Comparison of ENCODE assay signal across 21 cellular contexts in the genomic region with DNA sequence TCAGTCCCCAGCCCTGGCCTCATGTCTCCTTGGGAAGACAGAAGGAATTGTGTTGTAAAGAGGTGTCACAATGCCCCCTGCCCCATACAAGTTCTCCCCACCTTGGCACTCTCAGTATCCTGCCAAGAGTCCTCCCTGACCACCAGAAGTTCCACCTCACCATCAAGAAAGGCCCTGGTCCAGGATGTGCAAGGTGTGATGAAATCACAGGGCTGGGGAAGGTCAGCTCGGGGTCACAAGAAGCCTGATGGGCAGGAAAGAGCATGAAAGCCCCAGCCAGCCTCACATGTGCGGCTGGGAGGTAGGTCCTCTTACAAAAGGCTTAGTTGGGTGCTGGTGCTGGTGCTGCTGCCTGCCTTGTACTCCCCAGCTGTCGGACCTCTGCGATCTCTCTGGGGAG. TPM values are rescaled to one million over a fixed set of nuclear protein-coding genes. Genes with fewer than 3 reads are reported as not detected.
DNase-seq lines count a peak whose midpoint lies in the region; ATAC-seq, FAIRE-seq and TF ChIP-seq lines count a peak whose summit lies in the region.
"Had no signal": no experiment of that assay in that cellular context is flagged by ENCODE, and none has a peak within 500 bp of the region (broad histone marks: within the 10 kb centered on the region; RNA-seq: fewer than 3 reads in every experiment).

No MANE protein-coding gene starts in this region.

- H3K56ac ChIP-seq in H9 (ENCODE audit: insufficient read length, low read depth, low read length) = no peak overlapping the region
- H3K56ac ChIP-seq in H1 (replicated peaks; ENCODE audit: insufficient read length, low read depth, low read length) = no peak overlapping the region

- DNase-seq in H9 (no peak), SKM-1 treated with dmso at 0.1 percent for 144 hours (lab: John Stamatoyannopoulos, UW; ENCODE audit: unreplicated experiment) (peak; percentile 26), H1 (ENCODE audit: low read depth in 1 of 2, low spot score in 2 of 2) (no peak), neuronal stem cell (ENCODE audit: low spot score) (no peak), natural killer cell (no peak), mesothelial cell of epicardium (ENCODE audit: low spot score in 2 of 2, unreplicated experiment in 2 of 2) (no peak), anterior cingulate cortex (lab: John Stamatoyannopoulos, UW) (no peak)
- DNase-seq: ACHN; BE2C; CD4-positive, CD25-positive, alpha-beta regulatory T cell; CD8-positive, alpha-beta memory T cell; COR-L47; DMS53; GDM1; H7 had no signal

- no peak overlapping the region for H3K4me3 ChIP-seq in H1 (ENCODE audit: extremely low read depth in 1 of 4, insufficient read depth in 2 of 4, low read depth in 3 of 4, low read length in 4 of 4)
- no peak overlapping the region for H3K4me3 ChIP-seq in neuronal stem cell (ENCODE audit: low read length in 2 of 2)
- H3K4me3 ChIP-seq: GM23338 had no signal

- H3K79me2 ChIP-seq in H9 (ENCODE audit: insufficient read depth, low read length) (no peaks in the 10 kb centered on the region), H1 (ENCODE audit: control insufficient read depth in 1 of 2, insufficient read depth in 2 of 2, low read length in 2 of 2) (no peaks in the 10 kb centered on the region)

- H3K4me3 Mint-ChIP-seq in H9 (no peak overlapping the region), natural killer cell (no peak overlapping the region), mesothelial cell of epicardium (no peak overlapping the region)
- H3K4me3 Mint-ChIP-seq: CD4-positive, CD25-positive, alpha-beta regulatory T cell; CD8-positive, alpha-beta memory T cell; GM23338; IgD-negative memory B cell had no signal

- H3K23ac ChIP-seq in H9 (ENCODE audit: insufficient read length, low read depth, low read length) (peak overlapping the region; percentile 60), H1 (ENCODE audit: insufficient read length) (no peak overlapping the region), neuronal stem cell (ENCODE audit: low read depth, low read length, poor library complexity) (no peak overlapping the region)

- H3K23me2 ChIP-seq in H9 (ENCODE audit: insufficient read length, low read depth, low read length, poor library complexity, severe bottlenecking) = no peaks in the 10 kb centered on the region
- no peaks in the 10 kb centered on the region for H3K23me2 ChIP-seq in H1 (ENCODE audit: low read depth, low read length)

- H4K20me1 ChIP-seq in H9 (ENCODE audit: control insufficient read depth, insufficient read depth, insufficient read length) = no peaks in the 10 kb centered on the region
- no peaks in the 10 kb centered on the region for H4K20me1 ChIP-seq in H1 (replicated peaks in 1 of 2; ENCODE audit: control insufficient read depth in 1 of 2, insufficient read depth in 2 of 2, low read length in 2 of 2)

- no CpG with 5 or more reads among the region's 4 CpGs for WGBS in H9 (ENCODE audit: extremely low coverage, insufficient read length, low lambda C conversion rate)
- 94% methylated on average over 4 of the region's 4 CpGs; no CpG with 5 or more reads in 1 of the 2 experiments for WGBS in H1 (ENCODE audit: extremely low coverage in 1 of 2, insufficient coverage in 1 of 2, insufficient read length in 1 of 2, insufficient replicate concordance in 2 of 2, low coverage in 1 of 2, low lambda C conversion rate in 2 of 2, missing lambda C conversion rate in 1 of 2), 2 experiments
- no CpG with 5 or more reads among the region's 4 CpGs for WGBS in neuronal stem cell (ENCODE audit: extremely low coverage in 2 of 2, insufficient read length in 2 of 2, insufficient replicate concordance in 1 of 2), 2 donors

- H3K27ac Mint-ChIP-seq in H9 (no peak overlapping the region), natural killer cell (no peak overlapping the region), mesothelial cell of epicardium (no peak overlapping the region)
- H3K27ac Mint-ChIP-seq: CD4-positive, CD25-positive, alpha-beta regulatory T cell; GM23338; IgD-negative memory B cell had no signal

- H3K36me3 Mint-ChIP-seq in H9 (ENCODE audit: insufficient read depth in 1 of 3, low read depth in 3 of 3) = no peaks in the 10 kb centered on the region
- H3K36me3 Mint-ChIP-seq in natural killer cell = no peaks in the 10 kb centered on the region
- no peaks in the 10 kb centered on the region for H3K36me3 Mint-ChIP-seq in mesothelial cell of epicardium
- H3K36me3 Mint-ChIP-seq: CD4-positive, CD25-positive, alpha-beta regulatory T cell; CD8-positive, alpha-beta memory T cell; IgD-negative memory B cell had no signal

- H3K4me1 ChIP-seq in H9 (ENCODE audit: insufficient read depth, low read length) (no peaks in the 10 kb centered on the region; the same call in 1 of the 2 replicates), H1 (replicated peaks in 1 of 4; ENCODE audit: control insufficient read depth in 3 of 4, insufficient read depth in 4 of 4, low read length in 3 of 4) (peaks cover 1 to 11% (median 6%) of the 10 kb centered on the region in 4 experiments; a peak in 5 of 7 replicates), neuronal stem cell (ENCODE audit: control insufficient read depth in 2 of 2, insufficient read depth in 1 of 2, low read depth in 1 of 2, low read length in 2 of 2) (peaks cover 0 to 15% of the 10 kb centered on the region in 2 donors)
- H3K4me1 ChIP-seq: BE2C had no signal

- no peak for ATAC-seq in natural killer cell
- ATAC-seq: GM23338 had no signal

- no peak overlapping the region for H3K4ac ChIP-seq in H9 (ENCODE audit: low read depth, low read length)
- H3K4ac ChIP-seq in H1 (replicated peaks; ENCODE audit: insufficient read length, low read depth, low read length) = no peak overlapping the region
- no peak overlapping the region for H3K4ac ChIP-seq in neuronal stem cell (ENCODE audit: low read length)

- H2BK20ac ChIP-seq in H9 (ENCODE audit: low read depth, low read length, poor library complexity, severe bottlenecking) (no peak overlapping the region), H1 (ENCODE audit: low read length) (no peak overlapping the region; the same call in 1 of the 2 replicates)

- no peak overlapping the region for H3K14ac ChIP-seq in H9 (ENCODE audit: insufficient read depth, low read length)
- no peak overlapping the region for H3K14ac ChIP-seq in H1 (ENCODE audit: insufficient read length)
- no peak overlapping the region for H3K14ac ChIP-seq in neuronal stem cell (ENCODE audit: low read length)

- CTCF ChIA-PET in H1 (lab: Charles Lee; ENCODE audit: partially characterized antibody) = interaction anchor here (0.8 to 4.2 kb wide), 9 partner anchors 9 to 70 kb away, joined by 4 to 14 read pairs (median 10); a partner anchor contains a TSS

- H4K5ac ChIP-seq in H9 (ENCODE audit: insufficient read length, low read depth, low read length) = no peak overlapping the region
- H4K5ac ChIP-seq in H1 (ENCODE audit: insufficient read length, low read depth, low read length) = no peak overlapping the region

- H3K4me2 ChIP-seq in H9 (ENCODE audit: insufficient read depth, insufficient read length, low read length) (no peak overlapping the region), H1 (ENCODE audit: insufficient read depth in 1 of 2, low read depth in 2 of 2, low read length in 2 of 2) (no peak overlapping the region), neuronal stem cell (ENCODE audit: insufficient read depth, low read length, poor library complexity, severe bottlenecking) (no peak overlapping the region)
- H3K4me2 ChIP-seq: GM23338 had no signal

- H2BK12ac ChIP-seq in H9 (ENCODE audit: insufficient read length, low read depth, low read length) (no peak overlapping the region), H1 (ENCODE audit: low read depth, low read length) (no peak overlapping the region; the same call in 1 of the 2 replicates), neuronal stem cell (ENCODE audit: low read length) (peak overlapping the region; percentile 4)

- no peak overlapping the region for H3K9ac ChIP-seq in H9 (ENCODE audit: extremely low read depth, insufficient read length, low read length)
- no peak overlapping the region for H3K9ac ChIP-seq in H1 (replicated peaks in 1 of 4; ENCODE audit: extremely low read depth in 1 of 4, low read depth in 3 of 4, low read length in 3 of 4)
- H3K9ac ChIP-seq in neuronal stem cell (ENCODE audit: low read depth, low read length, poor library complexity) = no peak overlapping the region

- H3K18ac ChIP-seq in H9 (ENCODE audit: insufficient read length, low read depth, low read length) (no peak overlapping the region), H1 (ENCODE audit: extremely low read depth, low read length) (no peak overlapping the region), neuronal stem cell (ENCODE audit: low read length) (peak overlapping the region; percentile 15)

- no peak for TF ChIP-seq EP300 in H1 (IDR thresholded peaks at IDR 0.05; ENCODE audit: borderline replicate concordance in 1 of 2, low read depth in 2 of 2, low read length in 2 of 2)

- no peak overlapping the region for H2BK15ac ChIP-seq in H9 (ENCODE audit: low read depth, low read length)
- no peak overlapping the region; the same call in 1 of the 2 replicates for H2BK15ac ChIP-seq in H1 (ENCODE audit: low read length)
- no peak overlapping the region for H2BK15ac ChIP-seq in neuronal stem cell (ENCODE audit: low read length)

- H3K9me3 Mint-ChIP-seq in H9 (no peaks in the 10 kb centered on the region), natural killer cell (no peaks in the 10 kb centered on the region), mesothelial cell of epicardium (no peaks in the 10 kb centered on the region)
- H3K9me3 Mint-ChIP-seq: CD4-positive, CD25-positive, alpha-beta regulatory T cell; CD8-positive, alpha-beta memory T cell; GM23338; IgD-negative memory B cell had no signal

- H3K27me3 ChIP-seq in H9 (ENCODE audit: insufficient read depth, low read length) (no peaks in the 10 kb centered on the region; the same call in 1 of the 2 replicates), H1 (replicated peaks in 1 of 4; ENCODE audit: control insufficient read depth in 3 of 4, extremely low read depth in 1 of 4, insufficient read depth in 3 of 4, low read length in 3 of 4) (peaks cover 0 to 3% (median 0%) of the 10 kb centered on the region in 4 experiments; a peak in 3 of 7 replicates), neuronal stem cell (ENCODE audit: control insufficient read depth in 3 of 3, insufficient read depth in 3 of 3, low read depth in 1 of 3, low read length in 3 of 3) (peaks cover 0 to 35% (median 2%) of the 10 kb centered on the region in 3 experiments)
- H3K27me3 ChIP-seq: BE2C had no signal

- H3K9me3 ChIP-seq in H9 (ENCODE audit: control insufficient read depth, low read depth, low read length) (no peaks in the 10 kb centered on the region), H1 (ENCODE audit: insufficient read depth in 2 of 2, low read depth in 1 of 2, low read length in 1 of 2) (no peaks in the 10 kb centered on the region), neuronal stem cell (replicated peaks in 1 of 2; ENCODE audit: control insufficient read depth in 2 of 2, insufficient read depth in 1 of 2, low read depth in 1 of 2, low read length in 2 of 2) (no peaks in the 10 kb centered on the region)
- H3K9me3 ChIP-seq: BE2C had no signal

- H2BK5ac ChIP-seq in H9 (ENCODE audit: insufficient read length, low read length) = no peak overlapping the region
- H2BK5ac ChIP-seq in H1 (ENCODE audit: low read depth, low read length) = no peak overlapping the region
- no peak overlapping the region for H2BK5ac ChIP-seq in neuronal stem cell (ENCODE audit: low read length)

- intact Hi-C loops in natural killer cell (cut with micrococcal nuclease) = no loop called here

- H3K4me1 Mint-ChIP-seq in H9 (peaks cover 19 to 34% of the 10 kb centered on the region in 2 experiments), natural killer cell (no peaks in the 10 kb centered on the region), mesothelial cell of epicardium (peaks cover 4% of the 10 kb centered on the region)
- H3K4me1 Mint-ChIP-seq: CD8-positive, alpha-beta memory T cell; IgD-negative memory B cell had no signal

- no peak overlapping the region for H4K8ac ChIP-seq in H9 (replicated peaks; ENCODE audit: insufficient read length, low read depth, low read length)
- no peak overlapping the region for H4K8ac ChIP-seq in H1 (ENCODE audit: extremely low read depth, insufficient read depth, low read length)
- no peak overlapping the region for H4K8ac ChIP-seq in neuronal stem cell (ENCODE audit: low read depth, low read length)

- no peak for TF ChIP-seq POLR2A in H1 (IDR thresholded peaks at IDR 0.05; ENCODE audit: control extremely low read depth in 1 of 2, low read depth in 2 of 2, low read length in 2 of 2)

- H2AK5ac ChIP-seq in H9 (ENCODE audit: insufficient read length, low read length) (no peak overlapping the region), H1 (ENCODE audit: low read depth, low read length) (peak overlapping the region; percentile 18), neuronal stem cell (ENCODE audit: low read depth, low read length) (peak overlapping the region; percentile 27)

- H2BK120ac ChIP-seq in H9 (ENCODE audit: low read depth, low read length, poor library complexity, severe bottlenecking) (no peak overlapping the region), H1 (replicated peaks; ENCODE audit: low read depth, low read length) (no peak overlapping the region), neuronal stem cell (ENCODE audit: low read depth, low read length) (peak overlapping the region; percentile 6)

- no peak overlapping the region for H4K91ac ChIP-seq in H9 (ENCODE audit: insufficient read length, low read depth, low read length)
- no peak overlapping the region for H4K91ac ChIP-seq in H1 (replicated peaks; ENCODE audit: insufficient read length, low read length)
- no peak overlapping the region for H4K91ac ChIP-seq in neuronal stem cell (ENCODE audit: low read depth, low read length, poor library complexity)

- TF ChIP-seq CTCF in H9 (conservative IDR thresholded peaks at IDR 0.05) (no peak), H1 (IDR thresholded peaks at IDR 0.05; ENCODE audit: control extremely low read depth in 1 of 3, insufficient read depth in 1 of 3, low read depth in 1 of 3, low read length in 3 of 3) (no peak), natural killer cell (IDR thresholded peaks at IDR 0.05) (no peak), mesothelial cell of epicardium (IDR thresholded peaks at IDR 0.05; ENCODE audit: unreplicated experiment) (no peak)

- no peak overlapping the region for H3T11ph ChIP-seq in H9 (ENCODE audit: low read length)

- POLR2A ChIA-PET in H1 (lab: Charles Lee; ENCODE audit: partially characterized antibody) = interaction anchor here (0.6 to 2.1 kb wide), 5 partner anchors 8 to 190 kb away, joined by 3 to 10 read pairs (median 4); no protein-coding TSS in a partner anchor

- no peak for FAIRE-seq in H1 (lab: Jason Lieb, UNC)
- FAIRE-seq: A204.1, GM12892, GM18507, HTR-8/SVneo had no signal

- H3K27me3 Mint-ChIP-seq in H9 (ENCODE audit: low read depth) (peaks cover 22% of the 10 kb centered on the region), natural killer cell (ENCODE audit: low read depth in 2 of 2) (peaks cover 2 to 6% of the 10 kb centered on the region in 2 donors), mesothelial cell of epicardium (ENCODE audit: low read depth) (no peaks in the 10 kb centered on the region)

- no peak overlapping the region for H2AFZ ChIP-seq in H9 (ENCODE audit: low read length)
- H2AFZ ChIP-seq in H1 (ENCODE audit: low read length) = no peak overlapping the region
- H2AFZ ChIP-seq in neuronal stem cell (ENCODE audit: low read length) = no peak overlapping the region
- H2AFZ ChIP-seq: GM23338 had no signal

- H3K36me3 ChIP-seq in H1 (ENCODE audit: control insufficient read depth in 2 of 4, insufficient read depth in 4 of 4, low read length in 3 of 4) (no peaks in the 10 kb centered on the region), neuronal stem cell (replicated peaks in 1 of 2; ENCODE audit: control insufficient read depth in 2 of 2, insufficient read depth in 2 of 2, low read length in 2 of 2) (no peaks in the 10 kb centered on the region)
- H3K36me3 ChIP-seq: BE2C had no signal

- no peak for TF ChIP-seq RAD21 in H1 (IDR thresholded peaks at IDR 0.05 in 1 of 2, conservative IDR thresholded peaks at IDR 0.05 in 1 of 2; ENCODE audit: low read depth in 2 of 2, low read length in 2 of 2)

- H3K79me1 ChIP-seq in H9 (ENCODE audit: insufficient read depth, low read depth, low read length, poor library complexity, severe bottlenecking) (no peaks in the 10 kb centered on the region), H1 (ENCODE audit: low read depth, low read length) (no peaks in the 10 kb centered on the region), neuronal stem cell (ENCODE audit: low read depth, low read length) (no peaks in the 10 kb centered on the region)

- H3K27ac ChIP-seq in H9 (ENCODE audit: insufficient read length, low read depth, low read length) = no peak overlapping the region
- no peak overlapping the region for H3K27ac ChIP-seq in H1 (ENCODE audit: low read depth, low read length)
- H3K27ac ChIP-seq in neuronal stem cell (replicated peaks; ENCODE audit: low read length) = no peak overlapping the region

RNA-seq across cellular contexts. Expression of a gene that starts 12.9 kb away (rescaled TPM):
- total RNA-seq in H9 (2021) (45.1 and 48.4 TPM in 2 replicates), natural killer cell (under 1 TPM; 0.05 to 0.15 (median 0.14) TPM), mesothelial cell of epicardium (22.4 to 23.9 TPM (median 22.5 TPM) in 3 replicates)
- total RNA-seq in H1 (2021; fragmentation: NEBNext Ultra II Directional; extraction: Animal tissue kit (Norgen Biotek cat#: 25700)) = 62.2 and 64.0 TPM in 2 replicates
- 31.5 and 33.8 TPM in 2 replicates for polyA plus RNA-seq in H1 (2011; rRNA removed)
- 19.4 TPM for polyA plus RNA-seq in H1 (2011; cell fraction: cytosol; rRNA removed)
- 20.4 TPM for polyA plus RNA-seq in H1 (2011; cell fraction: nucleus; rRNA removed)
- polyA plus RNA-seq in H1 (2012, experiment 1 of 2) = 43.4 to 53.5 TPM (median 48.5 TPM) in 4 replicates
- polyA plus RNA-seq in H1 (2012, experiment 2 of 2) = 48.0 TPM
- 38.7 TPM for polyA plus RNA-seq in H1 (2013, experiment 1 of 2)
- polyA plus RNA-seq in H1 (2013, experiment 2 of 2) = 37.7 TPM
- polyA minus RNA-seq in H1 (2011; rRNA and poly(A)+ RNA removed) = 7.2 and 7.4 TPM in 2 replicates
- polyA minus RNA-seq in H1 (2011; cell fraction: cytosol; rRNA and poly(A)+ RNA removed) = 24.7 TPM
- 17.3 TPM for polyA minus RNA-seq in H1 (2011; cell fraction: nucleus; rRNA and poly(A)+ RNA removed)
- 0.39 TPM for polyA plus RNA-seq in neuronal stem cell (2013, experiment 1 of 2)
- 0.39 TPM for polyA plus RNA-seq in neuronal stem cell (2013, experiment 2 of 2)
- total RNA-seq: CD4-positive, CD25-positive, alpha-beta regulatory T cell had no signal
- polyA plus RNA-seq: CD8-positive, alpha-beta memory T cell; IgD-negative memory B cell had no signal

RNA-seq across cellular contexts. Expression of a gene that starts 17.9 kb away (rescaled TPM):
- total RNA-seq in H9 (2021) (16.5 and 17.2 TPM in 2 replicates), natural killer cell (not detected), mesothelial cell of epicardium (0.91 to 1.3 TPM (median 0.92 TPM) in 3 replicates)
- 4.6 and 5.2 TPM in 2 replicates for total RNA-seq in H1 (2021; fragmentation: NEBNext Ultra II Directional; extraction: Animal tissue kit (Norgen Biotek cat#: 25700))
- polyA plus RNA-seq in H1 (2011; rRNA removed) = 23.4 and 24.6 TPM in 2 replicates
- 18.1 TPM for polyA plus RNA-seq in H1 (2011; cell fraction: cytosol; rRNA removed)
- polyA plus RNA-seq in H1 (2011; cell fraction: nucleus; rRNA removed) = 11.5 TPM
- 7.1 to 11.5 TPM (median 9.3 TPM) in 4 replicates for polyA plus RNA-seq in H1 (2012, experiment 1 of 2)
- 8.3 TPM for polyA plus RNA-seq in H1 (2012, experiment 2 of 2)
- polyA plus RNA-seq in H1 (2013, experiment 1 of 2) = 3.1 TPM
- 3.5 TPM for polyA plus RNA-seq in H1 (2013, experiment 2 of 2)
- polyA minus RNA-seq in H1 (2011; rRNA and poly(A)+ RNA removed) = 7.7 and 9.4 TPM in 2 replicates
- polyA minus RNA-seq in H1 (2011; cell fraction: cytosol; rRNA and poly(A)+ RNA removed) = 2.9 TPM
- polyA minus RNA-seq in H1 (2011; cell fraction: nucleus; rRNA and poly(A)+ RNA removed) = 6.3 TPM
- 2.2 TPM for polyA plus RNA-seq in neuronal stem cell (2013, experiment 1 of 2)
- polyA plus RNA-seq in neuronal stem cell (2013, experiment 2 of 2) = 2.8 TPM
- total RNA-seq: CD4-positive, CD25-positive, alpha-beta regulatory T cell; CD8-positive, alpha-beta memory T cell had no signal
- polyA plus RNA-seq: CD4-positive, CD25-positive, alpha-beta regulatory T cell; CD8-positive, alpha-beta memory T cell; IgD-negative memory B cell had no signal

RNA-seq across cellular contexts. Expression of a gene that starts 39.5 kb away (rescaled TPM):
- total RNA-seq in H9 (2021) (1.1 and 1.3 TPM in 2 replicates), natural killer cell (1 to 10 TPM; 1.8 to 2.4 (median 2.0) TPM), mesothelial cell of epicardium (2.2 to 2.7 TPM (median 2.6 TPM) in 3 replicates)
- total RNA-seq in H1 (2021; fragmentation: NEBNext Ultra II Directional; extraction: Animal tissue kit (Norgen Biotek cat#: 25700)) = 0.98 and 1.4 TPM in 2 replicates
- polyA plus RNA-seq in H1 (2011; rRNA removed) = 0.53 and 1.4 TPM in 2 replicates
- polyA plus RNA-seq in H1 (2011; cell fraction: cytosol; rRNA removed) = 0.87 TPM
- polyA plus RNA-seq in H1 (2011; cell fraction: nucleus; rRNA removed) = 1.2 TPM
- 1.3 to 2.4 TPM (median 2.3 TPM) in 4 replicates for polyA plus RNA-seq in H1 (2012, experiment 1 of 2)
- not detected for polyA plus RNA-seq in H1 (2012, experiment 2 of 2)
- 0.26 TPM for polyA plus RNA-seq in H1 (2013, experiment 1 of 2)
- 0.26 TPM for polyA plus RNA-seq in H1 (2013, experiment 2 of 2)
- 0.76 and 0.83 TPM in 2 replicates for polyA minus RNA-seq in H1 (2011; rRNA and poly(A)+ RNA removed)
- not detected for polyA minus RNA-seq in H1 (2011; cell fraction: cytosol; rRNA and poly(A)+ RNA removed)
- 0.60 TPM for polyA minus RNA-seq in H1 (2011; cell fraction: nucleus; rRNA and poly(A)+ RNA removed)
- 1.2 TPM for polyA plus RNA-seq in neuronal stem cell (2013, experiment 1 of 2)
- polyA plus RNA-seq in neuronal stem cell (2013, experiment 2 of 2) = 1.3 TPM
- polyA plus RNA-seq: CD8-positive, alpha-beta memory T cell; GM23338 had no signal

Comparison
In these comparisons a context has a peak if more than half of its experiments do, and no peak if none do; other contexts are left out.
1. RNA of a gene that starts 12.9 kb away (total RNA-seq): 62.2 to 64.0 TPM in H1, 45.1 to 48.4 TPM in H9 and 22.4 to 23.9 TPM in mesothelial cell of epicardium; 0.05 to 0.15 TPM in natural killer cell; every median in the first group is over 10 times any median in the second.